26 cellular contexts compared by ENCODE assay signal in genomic region chr15:95350908-95351307, GRCh38.
"Had no signal": no experiment of that assay in that cellular context is flagged by ENCODE, and none has a peak within 500 bp of the region (broad histone marks: within the 10 kb centered on the region; RNA-seq: fewer than 3 reads in every experiment).

No MANE protein-coding gene starts in this region.

- ATAC-seq: left colon; left lung; lower lobe of right lung; naive thymus-derived CD8-positive, alpha-beta T cell; pancreas; right cardiac atrium; sciatic nerve; stimulated activated naive B cell treated with anti-CD40 and anti-IgM and Interleukin-4, amounts not matched to agents 10 μg/mL and 1 μg/mL and 100 μg/mL, for 72 hours; stimulated activated naive CD8-positive, alpha-beta T cell treated with anti-CD3 and anti-CD28 coated beads, Interleukin-15, Interleukin-2, amounts not matched to agents 100 U/mL and 50 U/mL, for 24 hours had no signal

- H3K4me3 ChIP-seq: left lung, lower lobe of right lung, pancreas, prostate gland, skin epidermis, stomach, testis, thyroid gland, transverse colon, upper lobe of left lung, vagina had no signal

- H3K4me1 ChIP-seq: left lung, lower lobe of right lung, pancreas, prostate gland, stomach, testis, thyroid gland, transverse colon, upper lobe of left lung, vagina had no signal

- DNase-seq: left colon; left lung; lower lobe of right lung; mammary epithelial cell; mesenchymal stem cell; naive thymus-derived CD8-positive, alpha-beta T cell; nucleus accumbens; pancreas; posterior cingulate gyrus; retina; right cardiac atrium; stimulated activated CD4-positive, alpha-beta T cell treated with anti-CD3 and anti-CD28 coated beads, Interleukin-12 subunit alpha, Interleukin-12 subunit beta, amount 100 ng/mL, for 4 hours; stimulated activated CD4-positive, alpha-beta T cell treated with anti-CD3 and anti-CD28 coated beads, Interleukin-15, amount 100 ng/mL, for 24 hours; stimulated activated CD4-positive, alpha-beta T cell treated with anti-CD3 and anti-CD28 coated beads, Interleukin-2, amount 100 ng/mL, for 24 hours; stimulated activated CD4-positive, alpha-beta T cell treated with anti-CD3 and anti-CD28 coated beads, Interleukin-4, amount 100 ng/mL, for 1 hour; stimulated activated naive B cell treated with anti-CD40 and anti-IgM and Interleukin-4, amounts not matched to agents 10 μg/mL and 1 μg/mL and 100 μg/mL, for 72 hours; stimulated activated naive CD8-positive, alpha-beta T cell treated with anti-CD3 and anti-CD28 coated beads, Interleukin-15, Interleukin-2, amounts not matched to agents 100 U/mL and 50 U/mL, for 24 hours; stomach; testis; thyroid gland; transverse colon; upper lobe of left lung had no signal

- H3K27me3 ChIP-seq: left lung, stomach, testis, thyroid gland, transverse colon, upper lobe of left lung, vagina had no signal

- H3K9me3 ChIP-seq: left lung, lower lobe of right lung, pancreas, prostate gland, stomach, testis, thyroid gland, transverse colon, upper lobe of left lung, vagina had no signal

- H3K27ac ChIP-seq: left lung, lower lobe of right lung, pancreas, prostate gland, skin epidermis, stomach, testis, thyroid gland, transverse colon, upper lobe of left lung, vagina had no signal

- H3K36me3 ChIP-seq: left lung, lower lobe of right lung, pancreas, prostate gland, stomach, thyroid gland, transverse colon, upper lobe of left lung, vagina had no signal
